In the genomic region with DNA sequence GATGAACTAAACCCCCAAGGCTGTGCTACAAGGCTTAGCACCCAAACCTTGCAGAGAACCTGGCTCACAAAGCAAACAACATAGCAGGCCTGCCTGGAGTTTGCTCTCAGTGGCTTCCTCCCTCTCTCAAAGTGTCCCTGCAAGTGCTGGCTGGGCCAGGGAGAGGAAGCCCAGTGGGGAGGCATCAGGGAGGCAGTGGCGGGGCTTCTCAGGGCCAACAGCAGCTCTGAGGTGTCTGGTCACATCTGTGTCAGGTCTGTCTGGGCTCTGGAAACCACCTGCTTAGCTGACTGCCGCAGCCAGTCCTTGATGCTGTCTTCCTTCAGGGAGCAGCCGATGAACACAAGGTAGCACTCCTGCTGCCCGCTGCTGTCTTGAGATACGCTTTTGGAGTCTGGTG, we compare ENCODE assay signal across 27 cellular contexts. TPM values are rescaled to one million over a fixed set of nuclear protein-coding genes. Genes with fewer than 3 reads are reported as not detected.
"Had no signal": no experiment of that assay in that cellular context is flagged by ENCODE, and none has a peak within 500 bp of the region (broad histone marks: within the 10 kb centered on the region; RNA-seq: fewer than 3 reads in every experiment).

No MANE protein-coding gene starts in this region.

- FAIRE-seq: islet of Langerhans had no signal

- H3K9ac ChIP-seq: parathyroid adenoma had no signal

- H3K27ac ChIP-seq: left lung, lower lobe of right lung, parathyroid adenoma, psoas muscle, skin epidermis, stomach, testis, thyroid gland, transverse colon, upper lobe of left lung, vagina had no signal

- H2AFZ ChIP-seq: parathyroid adenoma had no signal

- DNase-seq: hypothalamus; immature natural killer cell; kidney glomerular epithelial cell; left colon; lower lobe of right lung; mammary epithelial cell; mesenchymal stem cell; naive thymus-derived CD8-positive, alpha-beta T cell; nucleus accumbens; psoas muscle; stimulated activated CD4-positive, alpha-beta T cell treated with anti-CD3 and anti-CD28 coated beads, Interleukin-12 subunit alpha, Interleukin-12 subunit beta, amount 100 ng/mL, for 4 hours; stimulated activated CD4-positive, alpha-beta T cell treated with anti-CD3 and anti-CD28 coated beads, Interleukin-15, amount 100 ng/mL, for 24 hours; stimulated activated CD4-positive, alpha-beta T cell treated with anti-CD3 and anti-CD28 coated beads, Interleukin-2, amount 100 ng/mL, for 24 hours; stimulated activated CD4-positive, alpha-beta T cell treated with anti-CD3 and anti-CD28 coated beads, Interleukin-4, amount 100 ng/mL, for 1 hour; stimulated activated naive B cell treated with anti-CD40 and anti-IgM and Interleukin-4, amounts not matched to agents 10 μg/mL and 1 μg/mL and 100 μg/mL, for 72 hours; stimulated activated naive CD8-positive, alpha-beta T cell treated with anti-CD3 and anti-CD28 coated beads, Interleukin-15, Interleukin-2, amounts not matched to agents 100 U/mL and 50 U/mL, for 24 hours; stomach; testis; thyroid gland; transverse colon; upper lobe of left lung had no signal

- H3K9me3 ChIP-seq: left lung, lower lobe of right lung, psoas muscle, stomach, testis, thyroid gland, transverse colon, upper lobe of left lung, vagina had no signal

- ATAC-seq: left colon; left lung; lower lobe of right lung; naive thymus-derived CD8-positive, alpha-beta T cell; psoas muscle; sciatic nerve; stimulated activated naive B cell treated with anti-CD40 and anti-IgM and Interleukin-4, amounts not matched to agents 10 μg/mL and 1 μg/mL and 100 μg/mL, for 72 hours; stimulated activated naive CD8-positive, alpha-beta T cell treated with anti-CD3 and anti-CD28 coated beads, Interleukin-15, Interleukin-2, amounts not matched to agents 100 U/mL and 50 U/mL, for 24 hours had no signal

- H3K27me3 ChIP-seq: left lung, stomach, testis, thyroid gland, upper lobe of left lung, vagina had no signal

- H3K4me1 ChIP-seq: left lung, lower lobe of right lung, parathyroid adenoma, psoas muscle, testis, thyroid gland, transverse colon, upper lobe of left lung, vagina had no signal

- H3K4me3 ChIP-seq: left lung, lower lobe of right lung, psoas muscle, skin epidermis, stomach, testis, thyroid gland, transverse colon, upper lobe of left lung, vagina had no signal

RNA-seq across cellular contexts. Expression of a gene that starts 16.7 kb away (rescaled TPM):
- polyA plus RNA-seq: immature natural killer cell; naive thymus-derived CD8-positive, alpha-beta T cell had no signal
